Comparison of ENCODE assay signal across 26 cellular contexts in the genomic region with DNA sequence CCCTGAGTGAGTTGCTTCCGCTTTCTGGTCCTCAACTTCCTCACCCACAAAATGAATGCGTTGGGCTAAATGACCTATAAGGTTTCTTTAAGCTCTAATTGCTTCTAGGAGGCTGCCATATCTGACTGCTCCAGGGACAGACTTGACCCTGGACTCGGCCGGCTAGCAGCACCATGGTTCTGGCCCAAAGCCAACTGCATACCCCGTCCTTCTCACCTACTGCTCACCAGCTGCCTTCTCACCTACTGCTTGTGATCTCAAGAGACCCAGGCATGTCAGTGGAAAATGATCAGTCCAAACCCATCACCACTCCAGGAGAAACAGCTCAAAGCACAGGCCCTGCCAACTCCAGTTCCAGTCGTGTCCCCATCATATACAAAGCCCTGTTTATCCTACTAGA.
"Had no signal": no experiment of that assay in that cellular context is flagged by ENCODE, and none has a peak within 500 bp of the region (broad histone marks: within the 10 kb centered on the region; RNA-seq: fewer than 3 reads in every experiment).

No MANE protein-coding gene starts in this region.

- H3K27ac ChIP-seq: HL-60, PC-9, Peyer's patch, SJCRH30 had no signal

- H3K4me2 ChIP-seq: PC-9 had no signal

- FAIRE-seq: HTR-8/SVneo had no signal

- H3K4me3 ChIP-seq: MG63, PC-9, Peyer's patch, SJCRH30 had no signal

- H3K9me3 ChIP-seq: MG63, Peyer's patch, SJCRH30 had no signal

- H3K4me1 ChIP-seq: Peyer's patch, SJCRH30 had no signal

- H3K36me3 ChIP-seq: MG63, Peyer's patch, SJCRH30 had no signal

- ATAC-seq: SK-N-SH treated with all-trans-retinoic acid at 6 μM for 48 hours, T-helper 17 cell had no signal

- H2AFZ ChIP-seq: PC-9 had no signal

- DNase-seq: KBM-7, MG63, NCI-H1092, NCI-H1105 treated with DMSO at 0.1 percent for 48 hours, NCI-H1417 treated with DMSO at 0.1 percent for 48 hours, NCI-H146, NCI-H187, NCI-H2029, NCI-H2081 treated with DMSO at 0.1 percent for 48 hours, NCI-H2171, NCI-H226, NCI-H446, NCI-H510A, NCI-H524 treated with DMSO at 0.1 percent for 48 hours, NCI-H69, NCI-H774, OCI-M1, PC-9, Peyer's patch, SHP77 treated with DMSO at 0.1 percent for 48 hours, SJCRH30, T-helper 1 cell, T-helper 17 cell had no signal

- H3K27me3 ChIP-seq: Peyer's patch, SJCRH30 had no signal
